ENCODE assay signal across 29 cellular contexts in genomic region chr21:16620921-16621320, GRCh38.
"Had no signal": no experiment of that assay in that cellular context is flagged by ENCODE, and none has a peak within 500 bp of the region (broad histone marks: within the 10 kb centered on the region; RNA-seq: fewer than 3 reads in every experiment).

No MANE protein-coding gene starts in this region.

- H3K4me2 ChIP-seq: hepatocyte had no signal

- H3K27me3 ChIP-seq: adrenal gland, brain microvascular endothelial cell, esophagus muscularis mucosa, foreskin keratinocyte, gastrocnemius medialis, heart left ventricle, hepatocyte had no signal

- H3K36me3 ChIP-seq: adrenal gland, brain microvascular endothelial cell, esophagus muscularis mucosa, gastrocnemius medialis had no signal

- H2AFZ ChIP-seq: hepatocyte had no signal

- ATAC-seq: activated CD4-positive, alpha-beta T cell treated with anti-CD3 and anti-CD28 coated beads for 36 hours; activated CD8-positive, alpha-beta memory T cell treated with anti-CD3 and anti-CD28 coated beads, Interleukin-2, amount 10 ng/mL, durations not matched to agents 7 days and 5 days; activated CD8-positive, alpha-beta T cell treated with anti-CD3 and anti-CD28 coated beads, Interleukin-2, amount 10 ng/mL, durations not matched to agents 7 days and 5 days; activated naive CD8-positive, alpha-beta T cell treated with anti-CD3 and anti-CD28 coated beads, Interleukin-2, amount 50 U/mL, for 24 hours; effector memory CD8-positive, alpha-beta T cell; foreskin keratinocyte; gastrocnemius medialis; heart left ventricle; T-helper 17 cell had no signal

- DNase-seq: activated CD4-positive, alpha-beta memory T cell treated with anti-CD3 and anti-CD28 coated beads for 36 hours; activated CD4-positive, alpha-beta T cell treated with anti-CD3 and anti-CD28 coated beads for 36 hours; activated CD4-positive, alpha-beta T cell treated with anti-CD3 and anti-CD28 coated beads, Interleukin-2, amount 10 ng/mL, durations not matched to agents 24 days and 14 days; activated CD4-positive, CD25-positive, alpha-beta regulatory T cell; activated CD4-positive, CD25-positive, alpha-beta regulatory T cell treated with anti-CD3 and anti-CD28 coated beads, Interleukin-2, amount 50 U/mL, for 72 hours; activated CD8-positive, alpha-beta memory T cell treated with anti-CD3 and anti-CD28 coated beads, Interleukin-2, amount 10 ng/mL, durations not matched to agents 7 days and 5 days; activated CD8-positive, alpha-beta memory T cell treated with anti-CD3 and anti-CD28 coated beads, Interleukin-2, amount 50 U/mL, for 4 hours; activated CD8-positive, alpha-beta T cell treated with anti-CD3 and anti-CD28 coated beads, Interleukin-2, amount 10 ng/mL, durations not matched to agents 7 days and 5 days; activated effector memory CD4-positive, alpha-beta T cell treated with anti-CD3 and anti-CD28 coated beads, Interleukin-2, amount 50 U/mL, for 16 hours; activated naive CD4-positive, alpha-beta T cell treated with anti-CD3 and anti-CD28 coated beads for 36 hours; activated naive CD8-positive, alpha-beta T cell treated with anti-CD3 and anti-CD28 coated beads for 36 hours; activated naive CD8-positive, alpha-beta T cell treated with anti-CD3 and anti-CD28 coated beads, Interleukin-2, amount 50 U/mL, for 24 hours; activated T-cell treated with anti-CD3 and anti-CD28 coated beads, Interleukin-2, amount 50 U/mL, for 1 hour; activated T-cell treated with anti-CD3 and anti-CD28 coated beads, Interleukin-2, amount 50 U/mL, for 48 hours; adrenal gland; brain microvascular endothelial cell; effector CD4-positive, alpha-beta T cell; effector memory CD8-positive, alpha-beta T cell; erythroblast; foreskin keratinocyte; gastrocnemius medialis; glutamatergic neuron; heart left ventricle; T-helper 1 cell; T-helper 17 cell had no signal

- FAIRE-seq: bronchial epithelial cell had no signal

- H3K9me3 ChIP-seq: adrenal gland, esophagus muscularis mucosa, gastrocnemius medialis had no signal

- H3K79me2 ChIP-seq: hepatocyte had no signal

- H3K4me3 ChIP-seq: adrenal gland, coronary artery, esophagus muscularis mucosa, gastrocnemius medialis, heart left ventricle, hepatocyte had no signal

- H3K4me1 ChIP-seq: adrenal gland, esophagus muscularis mucosa, foreskin keratinocyte had no signal

- H3K27ac ChIP-seq: adrenal gland, brain microvascular endothelial cell, coronary artery, esophagus muscularis mucosa, foreskin keratinocyte, gastrocnemius medialis, heart left ventricle, hepatocyte had no signal
